Comparison of ENCODE assay signal across 9 cellular contexts in genomic region chr5:148828461-148829247, GRCh38. TPM values are rescaled to one million over a fixed set of nuclear protein-coding genes. Genes with fewer than 3 reads are reported as not detected.
DNase-seq lines count a peak whose midpoint lies in the region; ATAC-seq and TF ChIP-seq lines count a peak whose summit lies in the region.
"Had no signal": no experiment of that assay in that cellular context is flagged by ENCODE, and none has a peak within 500 bp of the region (broad histone marks: within the 10 kb centered on the region; RNA-seq: fewer than 3 reads in every experiment).

No MANE protein-coding gene starts in this region.

- H3K4me3 ChIP-seq in kidney epithelial cell (ENCODE audit: low read depth, low read length) = peak overlapping the region; percentile 8
- H3K4me3 ChIP-seq in tibial nerve = peak overlapping the region; percentile 22 to 62 (median 42)

- H3K27ac Mint-ChIP-seq in activated naive CD4-positive, alpha-beta T cell treated with anti-CD3 and anti-CD28 coated beads, Interleukin-2, amount 50 U/mL, for 24 hours = no peak overlapping the region
- H3K27ac Mint-ChIP-seq in activated naive CD4-positive, alpha-beta T cell treated with anti-CD3 and anti-CD28 coated beads, Interleukin-2, amount 50 U/mL, for 72 hours = no peak overlapping the region

- TF ChIP-seq EP300 in tibial nerve (IDR thresholded peaks at IDR 0.05) = no peak

- H3K27ac ChIP-seq in VCaP (peak overlapping the region; percentile 90), tibial nerve (peak overlapping the region in 1 of 4 donors; percentile 87)

- H3K4me1 ChIP-seq in tibial nerve = peaks cover 0 to 45% (median 14%) of the 10 kb centered on the region in 4 donors

- 33 to 49% methylated on average over 7 of the region's 7 CpGs for WGBS in tibial nerve, 2 donors

- TF ChIP-seq POLR2A in tibial nerve (IDR thresholded peaks at IDR 0.05) = no peak

- H3K4me1 Mint-ChIP-seq in activated naive CD4-positive, alpha-beta T cell treated with anti-CD3 and anti-CD28 coated beads, Interleukin-2, amount 50 U/mL, for 24 hours = peaks cover 25% of the 10 kb centered on the region

- DNase-seq in activated naive CD4-positive, alpha-beta T cell treated with anti-CD3 and anti-CD28 coated beads, Interleukin-2, amount 50 U/mL, for 72 hours (ENCODE audit: low spot score in 2 of 2) = no peak
- DNase-seq in kidney epithelial cell (ENCODE audit: low read depth) (no peak), tibial nerve (ENCODE audit: low spot score in 2 of 2) (no peak), RKO (ENCODE audit: low spot score) (no peak), islet precursor cell (no peak)
- DNase-seq: SHP77 had no signal

- peaks cover 2% of the 10 kb centered on the region for H3K36me3 Mint-ChIP-seq in activated naive CD4-positive, alpha-beta T cell treated with anti-CD3 and anti-CD28 coated beads, Interleukin-2, amount 50 U/mL, for 24 hours
- no peaks in the 10 kb centered on the region for H3K36me3 Mint-ChIP-seq in activated naive CD4-positive, alpha-beta T cell treated with anti-CD3 and anti-CD28 coated beads, Interleukin-2, amount 50 U/mL, for 72 hours

- TF ChIP-seq CTCF in VCaP (conservative IDR thresholded peaks at IDR 0.05) = peak; percentile 60
- peak; percentile 10 for TF ChIP-seq CTCF in kidney epithelial cell (IDR thresholded peaks at IDR 0.05; ENCODE audit: insufficient read depth, low read length, poor library complexity, severe bottlenecking)
- no peak for TF ChIP-seq CTCF in tibial nerve (IDR thresholded peaks at IDR 0.05)

- H3K36me3 ChIP-seq in kidney epithelial cell (ENCODE audit: control insufficient read depth, insufficient read depth, low read length) (no peaks in the 10 kb centered on the region), tibial nerve (no peaks in the 10 kb centered on the region)

- peak overlapping the region; percentile 66 for H3K4me3 Mint-ChIP-seq in activated naive CD4-positive, alpha-beta T cell treated with anti-CD3 and anti-CD28 coated beads, Interleukin-2, amount 50 U/mL, for 24 hours

- H3K27me3 ChIP-seq in kidney epithelial cell (ENCODE audit: control insufficient read depth, insufficient read depth, low read length) (no peaks in the 10 kb centered on the region), tibial nerve (no peaks in the 10 kb centered on the region)

- no peaks in the 10 kb centered on the region for H3K27me3 Mint-ChIP-seq in activated naive CD4-positive, alpha-beta T cell treated with anti-CD3 and anti-CD28 coated beads, Interleukin-2, amount 50 U/mL, for 24 hours

- ATAC-seq in activated naive CD4-positive, alpha-beta T cell treated with anti-CD3 and anti-CD28 coated beads, Interleukin-2, amount 50 U/mL, for 72 hours = no peak
- ATAC-seq in GM18519 (IDR thresholded peaks at IDR 0.05; ENCODE audit: low FRiP score, unreplicated experiment) = no peak

- H3K9me3 ChIP-seq in tibial nerve = no peaks in the 10 kb centered on the region

- no peaks in the 10 kb centered on the region for H3K9me3 Mint-ChIP-seq in activated naive CD4-positive, alpha-beta T cell treated with anti-CD3 and anti-CD28 coated beads, Interleukin-2, amount 50 U/mL, for 24 hours
- H3K9me3 Mint-ChIP-seq in activated naive CD4-positive, alpha-beta T cell treated with anti-CD3 and anti-CD28 coated beads, Interleukin-2, amount 50 U/mL, for 72 hours = no peaks in the 10 kb centered on the region

RNA-seq across cellular contexts. Expression of gene ADRB2, which starts 2.2 kb away (rescaled TPM):
- 1 to 10 TPM in 1 of 2 donors, under 1 TPM in 1; 0.29 to 1.1 TPM for total RNA-seq in activated naive CD4-positive, alpha-beta T cell treated with anti-CD3 and anti-CD28 coated beads, Interleukin-2, amount 50 U/mL, for 72 hours
- 0.75 and 1.2 TPM in 2 replicates for total RNA-seq in kidney epithelial cell
- 1 to 10 TPM; 4.8 to 9.8 (median 6.2) TPM for total RNA-seq in tibial nerve

Comparison
In these comparisons a context has a peak if more than half of its experiments do, and no peak if none do; other contexts are left out.
1. CTCF ChIP-seq: peak in VCaP (single experiment) and kidney epithelial cell (single experiment); none in tibial nerve (0 of 5).